In the genomic region with DNA sequence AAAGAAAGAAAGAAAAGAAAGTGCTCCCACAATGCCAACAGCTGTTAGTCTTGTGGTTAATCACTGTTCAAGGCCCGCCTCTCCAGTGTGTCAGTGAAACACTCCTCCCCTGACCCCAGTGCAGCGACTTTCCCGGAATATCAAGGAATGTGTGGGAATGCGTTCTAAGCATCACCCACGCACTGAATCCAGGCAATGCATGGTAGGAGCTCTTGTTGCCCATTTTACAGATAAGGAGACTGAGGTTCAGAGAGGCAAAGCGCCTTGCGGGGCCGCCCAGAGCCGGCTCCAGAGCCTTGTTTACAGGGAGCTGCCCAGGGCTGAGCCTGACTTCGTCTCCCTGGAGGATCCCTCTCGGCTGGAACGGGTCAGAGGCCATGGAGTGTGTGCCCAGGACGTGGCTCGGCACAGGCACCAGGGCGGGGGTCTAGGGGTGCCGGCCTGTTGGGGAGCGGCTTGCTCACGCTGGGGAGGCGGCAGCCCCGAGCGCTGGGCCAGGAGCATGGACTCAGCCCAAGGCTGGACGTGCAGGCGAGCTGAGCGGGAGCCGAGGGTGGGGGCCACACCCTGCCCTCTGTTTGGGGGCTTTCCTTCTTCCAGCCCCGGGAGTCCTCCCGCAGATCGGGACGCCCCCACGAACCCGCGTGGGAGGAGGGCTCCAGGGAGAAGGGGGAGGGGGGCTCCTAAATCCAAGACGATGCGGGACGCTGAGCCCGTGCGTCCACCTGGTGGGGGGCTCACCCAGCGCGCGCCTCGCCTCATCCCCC, we compare ENCODE assay signal across 1 cellular context.
TF ChIP-seq lines count a peak whose summit lies in the region.

No MANE protein-coding gene starts in this region.

TF ChIP-seq in H1, 55 proteins besides CTCF, POLR2A, EP300 and RAD21:
- TF ChIP-seq RBBP5 (IDR thresholded peaks at IDR 0.05; ENCODE audit: borderline replicate concordance, low read depth, low read length) (0 out of 2 replicates have a peak, but pooled peaks have one; percentile 14), SAP30 (IDR thresholded peaks at IDR 0.05; ENCODE audit: insufficient read depth, insufficient replicate concordance, low read length) (no peak), HDAC2 (IDR thresholded peaks at IDR 0.05; ENCODE audit: borderline replicate concordance in 1 of 2, low read depth in 2 of 2, low read length in 2 of 2) (peak in 1 of 2 experiments; percentile 58; a peak in 1 of 4 replicates), SRF (IDR thresholded peaks at IDR 0.05; ENCODE audit: low read depth, low read length) (no peak), CREB1 (IDR thresholded peaks at IDR 0.05) (0 out of 2 replicates have a peak, but pooled peaks have one; percentile 35), BACH1 (IDR thresholded peaks at IDR 0.05; ENCODE audit: low read length) (no peak), CHD2 (IDR thresholded peaks at IDR 0.05; ENCODE audit: low read length) (no peak), PHF8 (conservative IDR thresholded peaks at IDR 0.05; ENCODE audit: low read depth, low read length) (peak; percentile 54; the same call in 1 of the 2 replicates), SUZ12 (IDR thresholded peaks at IDR 0.05; ENCODE audit: low read length) (no peak), RXRA (IDR thresholded peaks at IDR 0.05; ENCODE audit: insufficient read depth, low read depth, low read length) (no peak), KDM1A (IDR thresholded peaks at IDR 0.05; ENCODE audit: borderline replicate concordance, low read length) (peak; percentile 97), TBP (IDR thresholded peaks at IDR 0.05; ENCODE audit: low read depth, low read length) (no peak), SIX5 (IDR thresholded peaks at IDR 0.05; ENCODE audit: low read depth, low read length) (no peak), ASH2L (IDR thresholded peaks at IDR 0.05; ENCODE audit: low read length) (peak; percentile 54), SP2 (IDR thresholded peaks at IDR 0.05; ENCODE audit: low read length) (no peak), EZH2 (IDR thresholded peaks at IDR 0.05; ENCODE audit: low read depth, low read length, severe bottlenecking) (no peak), JUN (IDR thresholded peaks at IDR 0.05; ENCODE audit: low read depth, low read length) (no peak)
- TF ChIP-seq, protein P1, sequence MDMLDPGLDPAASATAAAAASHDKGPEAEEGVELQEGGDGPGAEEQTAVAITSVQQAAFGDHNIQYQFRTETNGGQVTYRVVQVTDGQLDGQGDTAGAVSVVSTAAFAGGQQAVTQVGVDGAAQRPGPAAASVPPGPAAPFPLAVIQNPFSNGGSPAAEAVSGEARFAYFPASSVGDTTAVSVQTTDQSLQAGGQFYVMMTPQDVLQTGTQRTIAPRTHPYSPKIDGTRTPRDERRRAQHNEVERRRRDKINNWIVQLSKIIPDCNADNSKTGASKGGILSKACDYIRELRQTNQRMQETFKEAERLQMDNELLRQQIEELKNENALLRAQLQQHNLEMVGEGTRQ (IDR thresholded peaks at IDR 0.05; ENCODE audit: low read length) = no peak
- TF ChIP-seq, protein P2, sequence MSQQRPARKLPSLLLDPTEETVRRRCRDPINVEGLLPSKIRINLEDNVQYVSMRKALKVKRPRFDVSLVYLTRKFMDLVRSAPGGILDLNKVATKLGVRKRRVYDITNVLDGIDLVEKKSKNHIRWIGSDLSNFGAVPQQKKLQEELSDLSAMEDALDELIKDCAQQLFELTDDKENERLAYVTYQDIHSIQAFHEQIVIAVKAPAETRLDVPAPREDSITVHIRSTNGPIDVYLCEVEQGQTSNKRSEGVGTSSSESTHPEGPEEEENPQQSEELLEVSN (IDR thresholded peaks at IDR 0.05) = no peak
